In genomic region chr6:98946877-98947410, GRCh38 we compare ENCODE assay signal across 8 cellular contexts. TPM values are rescaled to one million over a fixed set of nuclear protein-coding genes. Genes with fewer than 3 reads are reported as not detected.
DNase-seq lines count a peak whose midpoint lies in the region; ATAC-seq lines count a peak whose summit lies in the region.

No MANE protein-coding gene starts in this region.

- no peak overlapping the region for H2BK120ac ChIP-seq in mesendoderm (ENCODE audit: low read depth, low read length)

- no peaks in the 10 kb centered on the region for H3K27me3 Mint-ChIP-seq in dendritic cell treated with granulocyte-macrophage colony-stimulating factor and Interleukin-4, amounts not matched to agents 40 ng/mL and 50 ng/mL, for 4 days
- H3K27me3 Mint-ChIP-seq in stimulated activated naive B cell treated with anti-CD40 and anti-IgM and Interleukin-4, amounts not matched to agents 10 μg/mL and 1 μg/mL and 100 μg/mL, for 72 hours: no peaks in the 10 kb centered on the region

- H3K27ac ChIP-seq in mesendoderm (ENCODE audit: low read depth, low read length): no peak overlapping the region

- peaks cover 3% of the 10 kb centered on the region for H3K79me2 ChIP-seq in mesendoderm (ENCODE audit: control insufficient read depth, insufficient read depth, low read length)

- H3K9ac ChIP-seq in mesendoderm (ENCODE audit: low read length): peak overlapping the region; percentile 89

- H3K27me3 ChIP-seq in mesendoderm (ENCODE audit: insufficient read depth, low read length, poor library complexity): no peaks in the 10 kb centered on the region

- no peak overlapping the region for H2AK5ac ChIP-seq in mesendoderm (ENCODE audit: low read length)

- H3K4ac ChIP-seq in mesendoderm (ENCODE audit: low read depth, low read length): no peak overlapping the region

- H3K4me3 ChIP-seq in mesendoderm (ENCODE audit: low read length): peak overlapping the region; percentile 73

- ATAC-seq in GM18498 (IDR thresholded peaks at IDR 0.05; ENCODE audit: unreplicated experiment) (peak; percentile 32), HG02571 (IDR thresholded peaks at IDR 0.05; ENCODE audit: unreplicated experiment) (peak; percentile 25)
- peak; percentile 24 to 30 for ATAC-seq in stimulated activated naive B cell treated with anti-CD40 and anti-IgM and Interleukin-4, amounts not matched to agents 10 μg/mL and 1 μg/mL and 100 μg/mL, for 72 hours (replicated peaks)

- no CpG with 5 or more reads among the region's 9 CpGs for WGBS in mesendoderm (ENCODE audit: extremely low coverage, insufficient coverage, low lambda C conversion rate)

- H3K36me3 ChIP-seq in mesendoderm (ENCODE audit: control insufficient read depth, insufficient read depth, low read length): no peaks in the 10 kb centered on the region

- intact Hi-C loops in dendritic cell treated with granulocyte-macrophage colony-stimulating factor and Interleukin-4, amounts not matched to agents 40 ng/mL and 50 ng/mL, for 4 days (cut with micrococcal nuclease): loop anchor here (10.0 kb wide), 1 partner anchor 1662 kb away; the partner anchor contains the start of gene MMS22L

- peaks cover 5% of the 10 kb centered on the region for H3K79me1 ChIP-seq in mesendoderm (ENCODE audit: low read length)

- peak overlapping the region; percentile 91 for H3K4me3 Mint-ChIP-seq in dendritic cell treated with granulocyte-macrophage colony-stimulating factor and Interleukin-4, amounts not matched to agents 40 ng/mL and 50 ng/mL, for 4 days
- peak overlapping the region; percentile 95 to 98 for H3K4me3 Mint-ChIP-seq in stimulated activated naive B cell treated with anti-CD40 and anti-IgM and Interleukin-4, amounts not matched to agents 10 μg/mL and 1 μg/mL and 100 μg/mL, for 72 hours

- peaks cover 4% of the 10 kb centered on the region for H3K4me1 ChIP-seq in mesendoderm (ENCODE audit: control insufficient read depth, low read depth, low read length)

- H3K18ac ChIP-seq in mesendoderm (ENCODE audit: low read length): no peak overlapping the region

- H3K4me2 ChIP-seq in mesendoderm (ENCODE audit: low read length): peak overlapping the region; percentile 92

- peak overlapping the region; percentile 97 for H3K27ac Mint-ChIP-seq in dendritic cell treated with granulocyte-macrophage colony-stimulating factor and Interleukin-4, amounts not matched to agents 40 ng/mL and 50 ng/mL, for 4 days
- peak overlapping the region; percentile 98 for H3K27ac Mint-ChIP-seq in stimulated activated naive B cell treated with anti-CD40 and anti-IgM and Interleukin-4, amounts not matched to agents 10 μg/mL and 1 μg/mL and 100 μg/mL, for 72 hours

- H2BK15ac ChIP-seq in mesendoderm (replicated peaks; ENCODE audit: low read depth): no peak overlapping the region

- H4K5ac ChIP-seq in mesendoderm (ENCODE audit: low read length): no peak overlapping the region

- peaks cover 17% of the 10 kb centered on the region for H3K4me1 Mint-ChIP-seq in dendritic cell treated with granulocyte-macrophage colony-stimulating factor and Interleukin-4, amounts not matched to agents 40 ng/mL and 50 ng/mL, for 4 days (ENCODE audit: low read depth)
- peaks cover 14 to 34% of the 10 kb centered on the region in 2 donors for H3K4me1 Mint-ChIP-seq in stimulated activated naive B cell treated with anti-CD40 and anti-IgM and Interleukin-4, amounts not matched to agents 10 μg/mL and 1 μg/mL and 100 μg/mL, for 72 hours

- no peak overlapping the region for H2BK5ac ChIP-seq in mesendoderm (ENCODE audit: low read length)

- no peak overlapping the region for H3K23ac ChIP-seq in mesendoderm (ENCODE audit: low read length)

- no peak overlapping the region for H4K8ac ChIP-seq in mesendoderm (ENCODE audit: low read depth, low read length)

- H3K9me3 Mint-ChIP-seq in dendritic cell treated with granulocyte-macrophage colony-stimulating factor and Interleukin-4, amounts not matched to agents 40 ng/mL and 50 ng/mL, for 4 days: peaks cover 7% of the 10 kb centered on the region
- peaks cover 6 to 7% of the 10 kb centered on the region in 2 donors for H3K9me3 Mint-ChIP-seq in stimulated activated naive B cell treated with anti-CD40 and anti-IgM and Interleukin-4, amounts not matched to agents 10 μg/mL and 1 μg/mL and 100 μg/mL, for 72 hours

- peaks cover 21% of the 10 kb centered on the region for H3K36me3 Mint-ChIP-seq in dendritic cell treated with granulocyte-macrophage colony-stimulating factor and Interleukin-4, amounts not matched to agents 40 ng/mL and 50 ng/mL, for 4 days (ENCODE audit: low read depth)
- peaks cover 3 to 4% of the 10 kb centered on the region in 2 donors for H3K36me3 Mint-ChIP-seq in stimulated activated naive B cell treated with anti-CD40 and anti-IgM and Interleukin-4, amounts not matched to agents 10 μg/mL and 1 μg/mL and 100 μg/mL, for 72 hours

- H3K56ac ChIP-seq in mesendoderm (ENCODE audit: low read length): peak overlapping the region; percentile 94

- DNase-seq in NAMALWA (ENCODE audit: low spot score): peak; percentile 74
- DNase-seq in activated CD4-positive, CD25-positive, alpha-beta regulatory T cell treated with anti-CD3 and anti-CD28 coated beads, Interleukin-2, amount 50 U/mL, for 16 hours (ENCODE audit: low read depth, low spot score): peak; percentile 9
- peak; percentile 3 for DNase-seq in mesendoderm
- peak; percentile 17 for DNase-seq in stimulated activated naive B cell treated with anti-CD40 and anti-IgM and Interleukin-4, amounts not matched to agents 10 μg/mL and 1 μg/mL and 100 μg/mL, for 72 hours
- DNase-seq in iPS-NIHi7 (ENCODE audit: extremely low spot score): no peak

RNA-seq across cellular contexts. Expression of gene FBXL4, which starts 0.8 kb away (rescaled TPM):
- 4.0 TPM for polyA plus RNA-seq in mesendoderm (2013, experiment 1 of 2)
- polyA plus RNA-seq in mesendoderm (2013, experiment 2 of 2): 4.3 TPM
